ENCODE assay signal across 8 cellular contexts in genomic region chr20:841568-842546, GRCh38. TPM values are rescaled to one million over a fixed set of nuclear protein-coding genes. Genes with fewer than 3 reads are reported as not detected.
DNase-seq lines count a peak whose midpoint lies in the region; ATAC-seq and TF ChIP-seq lines count a peak whose summit lies in the region.

No MANE protein-coding gene starts in this region.

- ATAC-seq in heart right ventricle (no peak), left ventricle myocardium superior (no peak), right lobe of liver (no peak), sciatic nerve (no peak), GM18868 (IDR thresholded peaks at IDR 0.05; ENCODE audit: unreplicated experiment) (no peak)

- H3K9me3 ChIP-seq in heart right ventricle (peaks cover 0 to 12% (median 0%) of the 10 kb centered on the region in 11 donors), right lobe of liver (no peaks in the 10 kb centered on the region), vagina (no peaks in the 10 kb centered on the region)

- H3K4me3 ChIP-seq in heart right ventricle (peak overlapping the region in 9 of 10 donors; percentile 14 to 49 (median 31)), brain microvascular endothelial cell (ENCODE audit: low read depth, low read length) (peak overlapping the region; percentile 45), right lobe of liver (peak overlapping the region; percentile 54 to 62 (median 60)), vagina (peak overlapping the region; percentile 35 to 51)

- TF ChIP-seq POLR2A in right lobe of liver (IDR thresholded peaks at IDR 0.05) (no peak), vagina (IDR thresholded peaks at IDR 0.05) (no peak)

- H3K4me1 ChIP-seq in heart right ventricle (peaks cover 4 to 72% (median 18%) of the 10 kb centered on the region in 9 donors), right lobe of liver (peaks cover 0 to 22% (median 0%) of the 10 kb centered on the region in 4 donors), vagina (peaks cover 51% of the 10 kb centered on the region)

- H3K27ac ChIP-seq in heart right ventricle: no peak overlapping the region
- no peak overlapping the region for H3K27ac ChIP-seq in brain microvascular endothelial cell
- H3K27ac ChIP-seq in right lobe of liver: no peak overlapping the region
- H3K27ac ChIP-seq in vagina: peak overlapping the region; percentile 57

- intact Hi-C loops in heart right ventricle (cut with DNase I): no loop called here
- intact Hi-C loops in left ventricle myocardium superior (cut with micrococcal nuclease): no loop called here
- intact Hi-C loops in right lobe of liver (cut with DNase I): no loop called here
- intact Hi-C loops in vagina (cut with DNase I): no loop called here
- intact Hi-C loops in sciatic nerve (cut with DNase I): no loop called here

- H3K36me3 ChIP-seq in heart right ventricle (peaks cover 0 to 3% (median 0%) of the 10 kb centered on the region in 9 donors), brain microvascular endothelial cell (replicated peaks) (no peaks in the 10 kb centered on the region), right lobe of liver (no peaks in the 10 kb centered on the region), vagina (no peaks in the 10 kb centered on the region)

- DNase-seq in heart right ventricle (no peak), left ventricle myocardium superior (no peak), brain microvascular endothelial cell (no peak), right lobe of liver (no peak), vagina (ENCODE audit: extremely low spot score in 2 of 2) (no peak), sciatic nerve (ENCODE audit: low spot score) (no peak), NCI-H2227 treated with DMSO at 0.1 percent for 48 hours (lab: John Stamatoyannopoulos, UW) (no peak)

- peaks cover 0 to 16% (median 0%) of the 10 kb centered on the region in 7 donors for H3K27me3 ChIP-seq in heart right ventricle
- H3K27me3 ChIP-seq in brain microvascular endothelial cell (replicated peaks): no peaks in the 10 kb centered on the region
- H3K27me3 ChIP-seq in right lobe of liver: no peaks in the 10 kb centered on the region
- H3K27me3 ChIP-seq in vagina: no peaks in the 10 kb centered on the region

- TF ChIP-seq CTCF in heart right ventricle (IDR thresholded peaks at IDR 0.05): no peak
- no peak for TF ChIP-seq CTCF in brain microvascular endothelial cell (IDR thresholded peaks at IDR 0.05; ENCODE audit: low read depth, low read length, missing control alignments)
- no peak for TF ChIP-seq CTCF in right lobe of liver (IDR thresholded peaks at IDR 0.05)
- no peak for TF ChIP-seq CTCF in vagina (IDR thresholded peaks at IDR 0.05)

- in situ Hi-C loops in brain microvascular endothelial cell (cut with HindIII; ENCODE audit: low pct_ligation_motif_present, low sequenced_read_pairs): no loop called here

- WGBS in heart right ventricle, 2 donors: 36 to 51% methylated on average over 62 of the region's 62 CpGs
- WGBS in right lobe of liver (ENCODE audit: insufficient coverage, low coverage, low lambda C conversion rate, missing lambda C conversion rate): 28% methylated on average over 13 of the region's 62 CpGs

RNA-seq across cellular contexts. Expression of gene FAM110A, which starts 8.3 kb away (rescaled TPM):
- total RNA-seq in heart right ventricle (1 to 10 TPM in 9 of 10 donors, under 1 TPM in 1; 0.99 to 5.9 (median 1.9) TPM), left ventricle myocardium superior (3.1 TPM), right lobe of liver (1 to 10 TPM; 1.4 to 4.1 (median 2.7) TPM), vagina (11.8 TPM), sciatic nerve (4.2 TPM)
- polyA plus RNA-seq in heart right ventricle: 1 to 10 TPM; 2.0 to 2.3 TPM
